Comparison of ENCODE assay signal across 11 cellular contexts in genomic region chr1:236083650-236084385, GRCh38. TPM values are rescaled to one million over a fixed set of nuclear protein-coding genes. Genes with fewer than 3 reads are reported as not detected.
DNase-seq lines count a peak whose midpoint lies in the region; ATAC-seq, FAIRE-seq and TF ChIP-seq lines count a peak whose summit lies in the region.
"Had no signal": no experiment of that assay in that cellular context is flagged by ENCODE, and none has a peak within 500 bp of the region (broad histone marks: within the 10 kb centered on the region; RNA-seq: fewer than 3 reads in every experiment).

No MANE protein-coding gene starts in this region.

- no peaks in the 10 kb centered on the region for H3K9me2 ChIP-seq in Loucy (replicated peaks; ENCODE audit: low read depth, low read length)

- DNase-seq in GM12891 (ENCODE audit: insufficient read length, low spot score): no peak
- DNase-seq in choroid plexus epithelial cell (ENCODE audit: low read depth): peak; percentile 55
- DNase-seq in posterior cingulate gyrus: no peak
- DNase-seq: NCI-H2029 treated with DMSO at 0.1 percent for 48 hours had no signal

- intact Hi-C loops in posterior cingulate gyrus (cut with DNase I): no loop called here

- H3F3A ChIP-seq in Loucy (ENCODE audit: low read depth): no peaks in the 10 kb centered on the region

- no peaks in the 10 kb centered on the region for H3K9me3 ChIP-seq in Loucy (ENCODE audit: insufficient read depth, low read depth, low read length)
- H3K9me3 ChIP-seq in mesodermal cell (ENCODE audit: control insufficient read depth, low read length): no peaks in the 10 kb centered on the region
- H3K9me3 ChIP-seq: suprapubic skin had no signal

- H3K4me3 ChIP-seq in Loucy (ENCODE audit: low read length, poor library complexity, severe bottlenecking): no peak overlapping the region
- no peak overlapping the region for H3K4me3 ChIP-seq in choroid plexus epithelial cell (ENCODE audit: low read depth, low read length)
- no peak overlapping the region for H3K4me3 ChIP-seq in mesodermal cell (ENCODE audit: extremely low read depth, insufficient read depth, low read length, poor library complexity, severe bottlenecking)
- H3K4me3 ChIP-seq: suprapubic skin had no signal

- H3K27ac ChIP-seq in mesodermal cell (ENCODE audit: low read depth, low read length, severe bottlenecking): peak overlapping the region; percentile 76
- H3K27ac ChIP-seq: suprapubic skin had no signal

- H4K20me1 ChIP-seq in Loucy (ENCODE audit: insufficient read depth, low read length, poor library complexity, severe bottlenecking): no peaks in the 10 kb centered on the region

- H3K79me2 ChIP-seq in Loucy (ENCODE audit: insufficient read depth, low read length): no peaks in the 10 kb centered on the region

- TF ChIP-seq CTCF in Loucy (conservative IDR thresholded peaks at IDR 0.05; ENCODE audit: low read length) (no peak), choroid plexus epithelial cell (conservative IDR thresholded peaks at IDR 0.05; ENCODE audit: low read depth, low read length) (no peak)

- no peaks in the 10 kb centered on the region for H3K4me1 ChIP-seq in Loucy (ENCODE audit: insufficient read depth, low read length, poor library complexity, severe bottlenecking)
- H3K4me1 ChIP-seq in mesodermal cell (ENCODE audit: control insufficient read depth, insufficient read depth, low read length, poor library complexity, severe bottlenecking): peaks cover 12% of the 10 kb centered on the region

- 0 out of 2 replicates have a peak overlapping the region, but pooled peaks have one; percentile 15 for H2AFZ ChIP-seq in Loucy (ENCODE audit: low read length)

- 68 to 72% methylated on average over 6 of the region's 8 CpGs for WGBS in mesodermal cell (ENCODE audit: insufficient coverage in 2 of 2), 2 experiments

- H3K9ac ChIP-seq in Loucy (ENCODE audit: low read depth, low read length, poor library complexity, severe bottlenecking): no peak overlapping the region

- FAIRE-seq in GM12891 (lab: Jason Lieb, UNC): peak; percentile 38
- FAIRE-seq: GM19239, H54 had no signal

- H3K4me2 ChIP-seq in Loucy (ENCODE audit: low read depth, low read length, poor library complexity, severe bottlenecking): no peak overlapping the region

- H3K36me3 ChIP-seq in Loucy (ENCODE audit: insufficient read depth, low read length) (no peaks in the 10 kb centered on the region), mesodermal cell (ENCODE audit: control insufficient read depth, insufficient read depth, low read length) (no peaks in the 10 kb centered on the region)
- H3K36me3 ChIP-seq: suprapubic skin had no signal

- no peaks in the 10 kb centered on the region for H3K27me3 ChIP-seq in Loucy (ENCODE audit: insufficient read depth, low read length, poor library complexity, severe bottlenecking)
- H3K27me3 ChIP-seq: suprapubic skin had no signal

- TF ChIP-seq POLR2A in GM12891 (IDR thresholded peaks at IDR 0.05; ENCODE audit: low read depth, low read length): no peak

- ATAC-seq in HG03159 (IDR thresholded peaks at IDR 0.05; ENCODE audit: unreplicated experiment): no peak
- ATAC-seq in GM18502 (IDR thresholded peaks at IDR 0.05; ENCODE audit: poor library complexity, unreplicated experiment): no peak

TF ChIP-seq in GM12891, 5 proteins besides CTCF, POLR2A, EP300 and RAD21:
- TF ChIP-seq POLR2AphosphoS5 (IDR thresholded peaks at IDR 0.05; ENCODE audit: low read depth, low read length): no peak
- TF ChIP-seq POU2F2 (IDR thresholded peaks at IDR 0.05; ENCODE audit: low read depth, low read length): no peak
- TF ChIP-seq SPI1 (IDR thresholded peaks at IDR 0.05; ENCODE audit: low read depth, low read length): no peak
- TF ChIP-seq PAX5 (IDR thresholded peaks at IDR 0.05; ENCODE audit: insufficient read depth, low read length, severe bottlenecking): no peak
- TF ChIP-seq TAF1 (IDR thresholded peaks at IDR 0.05; ENCODE audit: low read depth, low read length): no peak

RNA-seq across cellular contexts. Expression of gene NID1, which starts 18.9 kb away (rescaled TPM):
- 10.6 TPM for polyA plus RNA-seq in GM12891 (2012; ENCODE audit: low read depth, missing spikeins)
- 174 TPM for polyA plus RNA-seq in mesodermal cell (2013, experiment 1 of 2)
- polyA plus RNA-seq in mesodermal cell (2013, experiment 2 of 2): 156 TPM

RNA-seq across cellular contexts. Expression of gene GPR137B, which starts 58.5 kb away (rescaled TPM):
- 13.7 TPM for polyA plus RNA-seq in GM12891 (2012; ENCODE audit: low read depth, missing spikeins)
- 13.0 TPM for polyA plus RNA-seq in mesodermal cell (2013, experiment 1 of 2)
- polyA plus RNA-seq in mesodermal cell (2013, experiment 2 of 2): 12.6 TPM
